Comparison of ENCODE assay signal across 8 cellular contexts in the genomic region with DNA sequence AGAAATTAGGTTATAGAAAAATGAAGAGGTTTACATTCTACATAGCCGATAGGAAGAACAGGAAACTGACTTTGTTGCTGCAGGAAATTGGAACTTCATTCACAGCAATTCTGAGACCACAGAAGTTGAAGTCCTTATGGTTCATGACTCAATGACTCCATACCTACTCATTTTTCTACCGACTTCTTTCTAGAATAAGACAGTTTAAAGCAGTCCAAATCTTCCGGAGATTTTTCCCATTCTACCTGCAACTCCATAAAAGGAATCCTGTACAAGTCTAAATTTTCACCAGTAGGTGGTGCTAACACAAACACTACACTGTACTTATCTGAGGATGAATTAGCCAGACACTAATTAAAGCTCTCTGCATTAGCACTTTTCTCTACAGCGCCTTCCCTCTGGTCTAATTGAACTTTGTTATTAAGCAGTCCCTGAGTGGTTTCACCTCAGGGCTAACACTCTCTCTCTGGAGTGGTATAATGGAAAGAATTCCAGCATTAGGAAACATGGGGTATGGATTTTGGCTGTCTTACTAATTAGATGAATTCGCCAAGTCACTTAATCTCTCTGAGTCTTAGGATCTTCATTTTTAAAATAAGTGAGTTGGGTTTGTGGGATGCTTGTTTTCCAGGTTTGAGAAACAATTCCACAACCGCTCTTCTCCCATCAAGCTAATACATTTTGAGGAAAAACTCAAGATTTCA.
DNase-seq lines count a peak whose midpoint lies in the region; ATAC-seq and TF ChIP-seq lines count a peak whose summit lies in the region.

No MANE protein-coding gene starts in this region.

- peak overlapping the region; percentile 72 for H2AFZ ChIP-seq in HCT116 (ENCODE audit: low read depth, low read length, poor library complexity, severe bottlenecking)

- peak overlapping the region; percentile 25 for H3K4me2 ChIP-seq in HCT116 (ENCODE audit: low read length)

- H3K4me3 ChIP-seq in HCT116 (replicated peaks in 1 of 2; ENCODE audit: low read depth in 1 of 2, low read length in 2 of 2) (no peak overlapping the region), gastrocnemius medialis (no peak overlapping the region)

- in situ Hi-C loops in gastrocnemius medialis (cut with MboI; ENCODE audit: low sequenced_read_pairs in 4 of 4) = loop anchor here (10.0 kb wide), 4 partner anchors 233 to 333 kb away; a partner anchor contains a TSS

- H3K9ac ChIP-seq in HCT116 (ENCODE audit: low read length) = no peak overlapping the region

- peaks cover 44% of the 10 kb centered on the region for H3K4me1 Mint-ChIP-seq in activated naive CD8-positive, alpha-beta T cell treated with anti-CD3 and anti-CD28 coated beads for 36 hours

- peak; percentile 82 for ATAC-seq in HCT116
- peak; percentile 44 for ATAC-seq in left ventricle myocardium superior
- peak in 1 of 2 donors; percentile 35 for ATAC-seq in gastrocnemius medialis
- ATAC-seq in HG02610 (IDR thresholded peaks at IDR 0.05; ENCODE audit: unreplicated experiment) = no peak
- no peak for ATAC-seq in GM21515 (IDR thresholded peaks at IDR 0.05; ENCODE audit: unreplicated experiment)

- H3K9me3 ChIP-seq in HCT116 (ENCODE audit: control insufficient read depth in 1 of 2, insufficient read depth in 1 of 2, low read depth in 1 of 2, low read length in 2 of 2) (no peaks in the 10 kb centered on the region), gastrocnemius medialis (no peaks in the 10 kb centered on the region)

- H3K36me3 ChIP-seq in HCT116 (ENCODE audit: control insufficient read depth in 1 of 2, insufficient read depth in 2 of 2, low read length in 2 of 2) (no peaks in the 10 kb centered on the region), gastrocnemius medialis (no peaks in the 10 kb centered on the region)

- no peaks in the 10 kb centered on the region for H4K20me1 ChIP-seq in HCT116 (ENCODE audit: insufficient read depth)

- H3K4me3 Mint-ChIP-seq in activated naive CD8-positive, alpha-beta T cell treated with anti-CD3 and anti-CD28 coated beads for 36 hours = no peak overlapping the region

- POLR2A ChIA-PET in HCT116 (lab: Charles Lee) = no interaction called here

- H3K27me3 ChIP-seq in HCT116 (ENCODE audit: insufficient read depth, low read length) = no peaks in the 10 kb centered on the region
- H3K27me3 ChIP-seq in gastrocnemius medialis = no peaks in the 10 kb centered on the region

- peak; percentile 41 for DNase-seq in COLO829 (ENCODE audit: low spot score)
- DNase-seq in HCT116 (ENCODE audit: low read depth, low spot score) = peak; percentile 63
- DNase-seq in NCI-H2196 treated with DMSO at 0.1 percent for 48 hours (lab: John Stamatoyannopoulos, UW; ENCODE audit: unreplicated experiment) = peak; percentile 11
- no peak for DNase-seq in activated naive CD8-positive, alpha-beta T cell treated with anti-CD3 and anti-CD28 coated beads for 36 hours
- DNase-seq in left ventricle myocardium superior = no peak
- DNase-seq in gastrocnemius medialis = no peak

- intact Hi-C loops in HCT116 (cut with micrococcal nuclease) = loop anchor here (2.0 to 5.0 kb wide), 2 partner anchors 239 to 330 kb away; a partner anchor contains a TSS
- intact Hi-C loops in left ventricle myocardium superior (cut with micrococcal nuclease) = loop anchor here (5.0 kb wide), 1 partner anchor 325 kb away; no protein-coding TSS in a partner anchor
- intact Hi-C loops in gastrocnemius medialis (cut with DNase I; ENCODE audit: low total_unique reads) = loop anchor here (2.0 to 10.0 kb wide), 3 partner anchors 157 to 329 kb away; no protein-coding TSS in a partner anchor

- BruUV-seq in HCT116 (replicated peaks; lab: Mats Ljungman, UMichigan) = no TSS peak

- TF ChIP-seq CTCF in HCT116 (IDR thresholded peaks at IDR 0.05 in 2 of 3, conservative IDR thresholded peaks at IDR 0.05 in 1 of 3; ENCODE audit: borderline replicate concordance in 1 of 3, insufficient read depth in 1 of 3, low read depth in 2 of 3, low read length in 2 of 3) = peak; percentile 61 to 83 (median 74)
- TF ChIP-seq CTCF in gastrocnemius medialis (IDR thresholded peaks at IDR 0.05 in 4 of 5, conservative IDR thresholded peaks at IDR 0.05 in 1 of 5) = peak; percentile 22 to 67 (median 63)

- TF ChIP-seq POLR2A in HCT116 (IDR thresholded peaks at IDR 0.05; ENCODE audit: borderline replicate concordance, extremely low read depth, insufficient read depth, insufficient read length) = no peak
- TF ChIP-seq POLR2A in gastrocnemius medialis (IDR thresholded peaks at IDR 0.05) = no peak

- CTCF ChIA-PET in HCT116 (lab: Charles Lee) = interaction anchor here (0.6 to 1.4 kb wide), 12 partner anchors 9 to 329 kb away, joined by 3 to 6 read pairs (median 4); no protein-coding TSS in a partner anchor

- H3K4me1 ChIP-seq in HCT116 (ENCODE audit: control insufficient read depth in 1 of 2, insufficient read depth in 2 of 2, low read length in 2 of 2) = peaks cover 0 to 23% of the 10 kb centered on the region in 2 experiments; a peak in 2 of 4 replicates
- peaks cover 29 to 35% of the 10 kb centered on the region in 2 donors for H3K4me1 ChIP-seq in gastrocnemius medialis

- TF ChIP-seq RAD21 in HCT116 (IDR thresholded peaks at IDR 0.05; ENCODE audit: low read depth) = peak; percentile 87

- H3K27ac Mint-ChIP-seq in activated naive CD8-positive, alpha-beta T cell treated with anti-CD3 and anti-CD28 coated beads for 36 hours = peak overlapping the region; percentile 75

- H3K27me3 Mint-ChIP-seq in activated naive CD8-positive, alpha-beta T cell treated with anti-CD3 and anti-CD28 coated beads for 36 hours = peaks cover 29% of the 10 kb centered on the region

- H3K9me3 Mint-ChIP-seq in activated naive CD8-positive, alpha-beta T cell treated with anti-CD3 and anti-CD28 coated beads for 36 hours = peaks cover 17% of the 10 kb centered on the region

- H3K27ac ChIP-seq in HCT116 (ENCODE audit: low read depth, low read length) (no peak overlapping the region), gastrocnemius medialis (no peak overlapping the region)

- H3K79me2 ChIP-seq in HCT116 (ENCODE audit: insufficient read depth, low read length) = no peaks in the 10 kb centered on the region

- RAD21 ChIA-PET in HCT116 (lab: Charles Lee; ENCODE audit: low non-redundant PET in 1 of 2, low total read pairs in 2 of 2, uncharacterized antibody in 2 of 2, unreplicated experiment in 2 of 2) = no interaction called here

- H3K36me3 Mint-ChIP-seq in activated naive CD8-positive, alpha-beta T cell treated with anti-CD3 and anti-CD28 coated beads for 36 hours = peaks cover 17% of the 10 kb centered on the region

- H3K9me2 ChIP-seq in HCT116 (ENCODE audit: insufficient read depth) = no peaks in the 10 kb centered on the region

TF ChIP-seq in HCT116, 20 proteins besides CTCF, POLR2A, EP300 and RAD21:
- no peak for TF ChIP-seq JUND (IDR thresholded peaks at IDR 0.05)
- peak; percentile 87 for TF ChIP-seq SRF (IDR thresholded peaks at IDR 0.05; ENCODE audit: low read depth)
TF ChIP-seq in HCT116: peak in this region for 1.

Comparison
In these comparisons a context has a peak if more than half of its experiments do, and no peak if none do; other contexts are left out.
1. DNase-seq: peak in COLO829 (single experiment), HCT116 (single experiment) and NCI-H2196 treated with DMSO at 0.1 percent for 48 hours (single experiment); none in activated naive CD8-positive, alpha-beta T cell treated with anti-CD3 and anti-CD28 coated beads for 36 hours (single experiment), left ventricle myocardium superior (single experiment) and gastrocnemius medialis (0 of 2).
2. ATAC-seq: peak in HCT116 (single experiment) and left ventricle myocardium superior (single experiment); none in HG02610 (single experiment) and GM21515 (single experiment).